In the genomic region with DNA sequence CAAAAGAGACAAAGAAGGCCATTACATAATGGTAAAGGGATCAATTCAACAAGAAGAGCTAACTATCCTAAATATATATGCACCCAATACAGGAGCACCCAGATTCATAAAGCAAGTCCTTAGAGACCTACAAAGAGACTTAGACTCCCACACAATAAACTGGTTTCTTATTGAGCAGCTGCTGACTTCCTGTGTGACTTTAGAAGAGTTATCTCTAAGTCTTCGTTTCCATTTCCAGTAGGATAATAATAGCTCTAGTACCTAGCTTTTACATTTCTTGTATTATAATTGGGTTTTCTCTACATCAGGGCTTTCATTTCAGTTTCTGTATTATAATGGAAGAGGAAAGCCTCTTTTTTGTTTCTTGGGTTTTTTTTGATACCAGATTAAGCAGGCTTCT, we compare ENCODE assay signal across 8 cellular contexts.
DNase-seq lines count a peak whose midpoint lies in the region; ATAC-seq and TF ChIP-seq lines count a peak whose summit lies in the region.
"Not testable (repeated sequence)": the region's sequence is repeated elsewhere in the genome, so short reads cannot be mapped to it uniquely, and the experiment has no call there.

No MANE protein-coding gene starts in this region.

- DNase-seq in GM06990 (ENCODE audit: extremely low read depth, insufficient read length) = peak; percentile 8
- peak; percentile 5 to 8 for DNase-seq in Kasumi-1 (lab: John Stamatoyannopoulos, UW)

- not testable (repeated sequence) for H3K27me3 ChIP-seq in GM06990 (replicated peaks; ENCODE audit: control insufficient read depth, insufficient read depth, low read length)

- TF ChIP-seq CTCF in GM06990 (IDR thresholded peaks at IDR 0.05; ENCODE audit: insufficient read depth, low read length, poor library complexity, severe bottlenecking) = not testable (repeated sequence)

- not testable (repeated sequence) for H3K4me3 ChIP-seq in GM06990 (replicated peaks; ENCODE audit: low read depth, low read length)

- ATAC-seq in GM18519 (IDR thresholded peaks at IDR 0.05; ENCODE audit: low FRiP score, unreplicated experiment) (peak; percentile 99), GM19328 (IDR thresholded peaks at IDR 0.05; ENCODE audit: unreplicated experiment) (peak; percentile 98), GM21390 (IDR thresholded peaks at IDR 0.05; ENCODE audit: unreplicated experiment) (peak; percentile 99), HG02571 (IDR thresholded peaks at IDR 0.05; ENCODE audit: unreplicated experiment) (peak; percentile 90), HG02938 (IDR thresholded peaks at IDR 0.05; ENCODE audit: unreplicated experiment) (peak; percentile 95), HG03175 (IDR thresholded peaks at IDR 0.05; ENCODE audit: unreplicated experiment) (peak; percentile 93)

- H3K36me3 ChIP-seq in GM06990 (ENCODE audit: control insufficient read depth, insufficient read depth, low read length) = not testable (repeated sequence)
